ENCODE assay signal across 10 cellular contexts in genomic region chr6:75418233-75418632, GRCh38.
DNase-seq lines count a peak whose midpoint lies in the region; ATAC-seq and TF ChIP-seq lines count a peak whose summit lies in the region.
"Had no signal": no experiment of that assay in that cellular context is flagged by ENCODE, and none has a peak within 500 bp of the region (broad histone marks: within the 10 kb centered on the region; RNA-seq: fewer than 3 reads in every experiment).

No MANE protein-coding gene starts in this region.

- H3K36me3 ChIP-seq in lung (ENCODE audit: control insufficient read depth in 2 of 2, insufficient read depth in 2 of 2, low read length in 2 of 2) (no peaks in the 10 kb centered on the region), vagina (no peaks in the 10 kb centered on the region)
- H3K36me3 ChIP-seq: brain microvascular endothelial cell had no signal

- H3K4me1 ChIP-seq in lung (ENCODE audit: control insufficient read depth in 2 of 2, insufficient read depth in 2 of 2, low read length in 2 of 2) (peaks cover 0 to 33% of the 10 kb centered on the region in 2 donors), vagina (no peaks in the 10 kb centered on the region)

- ATAC-seq in GM18870 (IDR thresholded peaks at IDR 0.05; ENCODE audit: unreplicated experiment) = peak; percentile 81
- ATAC-seq in HG02763 (IDR thresholded peaks at IDR 0.05; ENCODE audit: unreplicated experiment) = peak; percentile 62
- peak; percentile 65 for ATAC-seq in lung (ENCODE audit: insufficient read depth, low FRiP score)
- no peak for ATAC-seq in sciatic nerve
- ATAC-seq in HG02884 (IDR thresholded peaks at IDR 0.05; ENCODE audit: unreplicated experiment) = no peak
- no peak for ATAC-seq in GM21360 (IDR thresholded peaks at IDR 0.05; ENCODE audit: unreplicated experiment)

- H3K27me3 ChIP-seq in lung (ENCODE audit: control insufficient read depth, insufficient read depth) (no peaks in the 10 kb centered on the region), vagina (no peaks in the 10 kb centered on the region)
- H3K27me3 ChIP-seq: brain microvascular endothelial cell had no signal

- H3K9me3 ChIP-seq in lung (ENCODE audit: control insufficient read depth in 2 of 2, insufficient read depth in 1 of 2, low read length in 1 of 2) (peaks cover 0 to under 1% of the 10 kb centered on the region in 2 donors), vagina (no peaks in the 10 kb centered on the region)

- DNase-seq in NCI-H748 treated with DMSO at 0.1 percent for 48 hours (lab: John Stamatoyannopoulos, UW) = peak; percentile 68
- no peak for DNase-seq in lung (ENCODE audit: low spot score)
- DNase-seq in sciatic nerve (ENCODE audit: low spot score) = no peak
- no peak for DNase-seq in vagina (ENCODE audit: extremely low spot score in 2 of 2)
- DNase-seq: brain microvascular endothelial cell, small intestine had no signal

- no peak overlapping the region for H3K27ac ChIP-seq in lung (ENCODE audit: low read depth in 1 of 2, low read length in 1 of 2)
- H3K27ac ChIP-seq in vagina = no peak overlapping the region
- H3K27ac ChIP-seq: brain microvascular endothelial cell had no signal

- TF ChIP-seq POLR2A in vagina (IDR thresholded peaks at IDR 0.05) = no peak

- TF ChIP-seq CTCF in lung (IDR thresholded peaks at IDR 0.05; ENCODE audit: control extremely low read depth, extremely low read depth) = no peak
- TF ChIP-seq CTCF in vagina (IDR thresholded peaks at IDR 0.05) = no peak

- intact Hi-C loops in sciatic nerve (cut with DNase I) = no loop called here
- intact Hi-C loops in vagina (cut with DNase I) = no loop called here

- H3K4me3 ChIP-seq in lung = no peak overlapping the region
- no peak overlapping the region for H3K4me3 ChIP-seq in vagina

Comparison
In these comparisons a context has a peak if more than half of its experiments do, and no peak if none do; other contexts are left out.
1. ATAC-seq: peak in GM18870 (single experiment), HG02763 (single experiment) and lung (single experiment); none in sciatic nerve (single experiment), HG02884 (single experiment) and GM21360 (single experiment).